ENCODE assay signal across 9 cellular contexts in the genomic region with DNA sequence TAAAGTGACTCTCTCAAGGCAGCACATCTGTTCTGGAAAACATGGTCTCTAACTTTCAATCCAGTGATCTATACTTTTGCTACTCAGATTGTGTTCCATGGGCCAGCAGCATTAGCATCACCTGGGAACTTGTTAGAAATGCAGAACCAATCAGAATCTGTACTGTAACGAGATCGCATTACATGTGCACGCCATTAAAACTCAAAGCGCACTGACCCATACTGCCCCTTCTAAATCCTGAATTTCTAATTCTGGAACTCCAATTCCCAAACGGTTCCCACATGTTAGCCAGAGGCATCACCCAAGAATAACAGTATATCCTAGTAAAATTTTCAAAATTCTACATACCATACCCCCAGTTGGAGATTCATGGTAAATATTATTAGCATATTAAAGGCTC.
DNase-seq lines count a peak whose midpoint lies in the region; ATAC-seq and TF ChIP-seq lines count a peak whose summit lies in the region.
"Had no signal": no experiment of that assay in that cellular context is flagged by ENCODE, and none has a peak within 500 bp of the region (broad histone marks: within the 10 kb centered on the region; RNA-seq: fewer than 3 reads in every experiment).

No MANE protein-coding gene starts in this region.

- H3K36me3 ChIP-seq in HUES48 (ENCODE audit: control insufficient read depth, insufficient read depth, low read length) (peaks cover 6% of the 10 kb centered on the region; the same call in 1 of the 2 replicates), muscle layer of duodenum (ENCODE audit: control insufficient read depth in 1 of 2, insufficient read depth in 2 of 2, low read length in 2 of 2) (no peaks in the 10 kb centered on the region)

- no peak for DNase-seq in AG04449 (ENCODE audit: low read depth, low spot score)
- no peak for DNase-seq in central memory CD8-positive, alpha-beta T cell (ENCODE audit: low spot score in 2 of 2)
- DNase-seq in iPS-NIHi7 (ENCODE audit: extremely low spot score): no peak
- no peak for DNase-seq in NCI-H2081 (lab: John Stamatoyannopoulos, UW)
- DNase-seq: activated naive CD4-positive, alpha-beta T cell had no signal

- peak overlapping the region; percentile 87 for H3K9ac ChIP-seq in HUES48 (ENCODE audit: low read depth, low read length)

- peaks cover 8% of the 10 kb centered on the region for H3K36me3 Mint-ChIP-seq in central memory CD8-positive, alpha-beta T cell (ENCODE audit: insufficient read depth)

- H3K9me3 Mint-ChIP-seq in central memory CD8-positive, alpha-beta T cell: no peaks in the 10 kb centered on the region

- no peaks in the 10 kb centered on the region for H3K9me3 ChIP-seq in HUES48 (ENCODE audit: control insufficient read depth, insufficient read depth, low read length)
- no peaks in the 10 kb centered on the region for H3K9me3 ChIP-seq in muscle layer of duodenum (ENCODE audit: control insufficient read depth in 1 of 2, low read length in 2 of 2)

- H3K27me3 ChIP-seq in HUES48 (ENCODE audit: control insufficient read depth, insufficient read depth, low read length) (no peaks in the 10 kb centered on the region), muscle layer of duodenum (ENCODE audit: low read depth, low read length) (no peaks in the 10 kb centered on the region)

- H3K4me3 ChIP-seq in AG04449 (ENCODE audit: low read depth, low read length): peak overlapping the region; percentile 72
- H3K4me3 ChIP-seq in HUES48 (ENCODE audit: low read depth, low read length): peak overlapping the region; percentile 100
- H3K4me3 ChIP-seq in muscle layer of duodenum (ENCODE audit: low read depth in 1 of 2, low read length in 2 of 2): peak overlapping the region; percentile 72 to 76

- H3K27me3 Mint-ChIP-seq in central memory CD8-positive, alpha-beta T cell: peaks cover 11% of the 10 kb centered on the region

- no peak for TF ChIP-seq CTCF in AG04449 (IDR thresholded peaks at IDR 0.05; ENCODE audit: insufficient read depth, low read length, missing control alignments)

- H3K4me1 ChIP-seq in HUES48 (ENCODE audit: control insufficient read depth, insufficient read depth, low read length): peaks cover 10% of the 10 kb centered on the region; the same call in 1 of the 2 replicates
- H3K4me1 ChIP-seq in muscle layer of duodenum (ENCODE audit: control insufficient read depth in 1 of 2, insufficient read depth in 2 of 2, low read length in 2 of 2): peaks cover 14 to 31% of the 10 kb centered on the region in 2 donors

- H3K4me1 Mint-ChIP-seq in central memory CD8-positive, alpha-beta T cell: peaks cover 5% of the 10 kb centered on the region

- CTCF ChIA-PET in AG04449 (lab: Yijun Ruan, JAX): interaction anchor here (1.1 to 6.6 kb wide), 18 partner anchors 8 to 564 kb away, joined by 3 to 74 read pairs (median 9); a partner anchor contains a TSS

- H3K4me3 Mint-ChIP-seq in central memory CD8-positive, alpha-beta T cell: peak overlapping the region; percentile 93

- no peak overlapping the region for H3K27ac Mint-ChIP-seq in central memory CD8-positive, alpha-beta T cell (ENCODE audit: low read depth)

- H3K27ac ChIP-seq in HUES48 (ENCODE audit: low read depth, low read length): no peak overlapping the region
- H3K27ac ChIP-seq in muscle layer of duodenum (ENCODE audit: low read length): no peak overlapping the region

- ATAC-seq in central memory CD8-positive, alpha-beta T cell (replicated peaks; ENCODE audit: extremely low read depth, poor library complexity, severe bottlenecking): no peak
- ATAC-seq in GM19467 (IDR thresholded peaks at IDR 0.05; ENCODE audit: unreplicated experiment) (no peak), HG02852 (IDR thresholded peaks at IDR 0.05; ENCODE audit: unreplicated experiment) (no peak)

- POLR2A ChIA-PET in AG04449 (lab: Yijun Ruan, JAX): interaction anchor here (0.9 to 1.0 kb wide), 2 partner anchors 9 to 16 kb away, joined by 3 to 4 read pairs; no protein-coding TSS in a partner anchor
